In genomic region chr18:57819671-57820460, GRCh38 we compare ENCODE assay signal across 8 cellular contexts. TPM values are rescaled to one million over a fixed set of nuclear protein-coding genes. Genes with fewer than 3 reads are reported as not detected.
A peak's percentile ranks its signal among the peaks of the same experiment; 100 is the strongest.
DNase-seq lines count a peak whose midpoint lies in the region; ATAC-seq and TF ChIP-seq lines count a peak whose summit lies in the region.

No MANE protein-coding gene starts in this region.

- H3K27ac ChIP-seq in heart right ventricle = peak overlapping the region in 8 of 10 donors; percentile 13 to 76 (median 62)

- no peaks in the 10 kb centered on the region for H3K27me3 ChIP-seq in heart right ventricle
- no peaks in the 10 kb centered on the region for H3K27me3 ChIP-seq in HAP-1 (ENCODE audit: low read depth)

- peak overlapping the region in 2 of 10 donors; percentile 2 to 10 for H3K4me3 ChIP-seq in heart right ventricle
- no peak overlapping the region for H3K4me3 ChIP-seq in HAP-1

- in situ Hi-C loops in HAP-1 (cut with MboI; ENCODE audit: low sequenced_read_pairs) = no loop called here

- TF ChIP-seq CTCF in heart right ventricle (IDR thresholded peaks at IDR 0.05) = no peak

- peaks cover 7% of the 10 kb centered on the region for H3K4me1 Mint-ChIP-seq in stimulated activated naive CD8-positive, alpha-beta T cell treated with anti-CD3 and anti-CD28 coated beads, Interleukin-15, amount 100 ng/mL, for 72 hours

- H3K4me1 ChIP-seq in heart right ventricle = peaks cover 0 to 28% (median 18%) of the 10 kb centered on the region in 9 donors
- H3K4me1 ChIP-seq in HAP-1 = no peaks in the 10 kb centered on the region

- H3K36me3 ChIP-seq in heart right ventricle = no peaks in the 10 kb centered on the region
- H3K36me3 ChIP-seq in HAP-1 (replicated peaks) = no peaks in the 10 kb centered on the region

- no peaks in the 10 kb centered on the region for H3K9me3 Mint-ChIP-seq in stimulated activated naive CD8-positive, alpha-beta T cell treated with anti-CD3 and anti-CD28 coated beads, Interleukin-15, amount 100 ng/mL, for 72 hours

- 12 to 13% methylated on average over 10 of the region's 10 CpGs for WGBS in heart right ventricle, 2 donors

- peak; percentile 74 for ATAC-seq in GM18517 (IDR thresholded peaks at IDR 0.05; ENCODE audit: unreplicated experiment)
- peak; percentile 80 to 97 (median 92) for ATAC-seq in heart right ventricle
- peak; percentile 72 for ATAC-seq in stimulated activated naive CD8-positive, alpha-beta T cell treated with anti-CD3 and anti-CD28 coated beads, Interleukin-15, amount 100 ng/mL, for 72 hours

- H3K9me3 ChIP-seq in heart right ventricle (no peaks in the 10 kb centered on the region), HAP-1 (no peaks in the 10 kb centered on the region)

- peak; percentile 79 for DNase-seq in HS-5 (ENCODE audit: low read depth)
- peak; percentile 34 for DNase-seq in T1000 (lab: John Stamatoyannopoulos, UW)
- peak in 1 of 2 donors; percentile 86 for DNase-seq in heart right ventricle
- no peak for DNase-seq in stimulated activated naive CD8-positive, alpha-beta T cell treated with anti-CD3 and anti-CD28 coated beads, Interleukin-15, amount 100 ng/mL, for 72 hours
- DNase-seq in activated naive CD4-positive, alpha-beta T cell treated with anti-CD3 and anti-CD28 coated beads, Interleukin-2, amount 50 U/mL, for 16 hours = no peak
- DNase-seq in HAP-1 (ENCODE audit: low spot score in 2 of 2) = no peak
- DNase-seq in anterior cingulate cortex (lab: John Stamatoyannopoulos, UW) = no peak

- peaks cover 44% of the 10 kb centered on the region for H3K27me3 Mint-ChIP-seq in stimulated activated naive CD8-positive, alpha-beta T cell treated with anti-CD3 and anti-CD28 coated beads, Interleukin-15, amount 100 ng/mL, for 72 hours

- intact Hi-C loops in heart right ventricle (cut with DNase I) = loop anchor here in 1 of 10 donors (10.0 kb wide), 1 partner anchor 55 kb away; no protein-coding TSS in a partner anchor

- no peak overlapping the region for H3K4me3 Mint-ChIP-seq in stimulated activated naive CD8-positive, alpha-beta T cell treated with anti-CD3 and anti-CD28 coated beads, Interleukin-15, amount 100 ng/mL, for 72 hours

- H3K27ac Mint-ChIP-seq in stimulated activated naive CD8-positive, alpha-beta T cell treated with anti-CD3 and anti-CD28 coated beads, Interleukin-15, amount 100 ng/mL, for 72 hours = no peak overlapping the region

RNA-seq across cellular contexts. Expression of gene ATP8B1, which starts 16.8 kb away (rescaled TPM):
- 10 to 100 TPM in 4 of 10 donors, 1 to 10 TPM in 6; 4.1 to 16.5 (median 8.1) TPM for total RNA-seq in heart right ventricle
- polyA plus RNA-seq in heart right ventricle = 1 to 10 TPM; 2.7 to 3.7 TPM

Comparison
In these comparisons a context has a peak if more than half of its experiments do, and no peak if none do; other contexts are left out.
1. DNase-seq: peak in HS-5 (single experiment) and T1000 (single experiment); none in stimulated activated naive CD8-positive, alpha-beta T cell treated with anti-CD3 and anti-CD28 coated beads, Interleukin-15, amount 100 ng/mL, for 72 hours (0 of 2), activated naive CD4-positive, alpha-beta T cell treated with anti-CD3 and anti-CD28 coated beads, Interleukin-2, amount 50 U/mL, for 16 hours (single experiment), HAP-1 (0 of 2) and anterior cingulate cortex (0 of 58).
2. Peak in every context shown above with its lines, with median percentiles within 50 percentile points of each other: ATAC-seq.